2 cellular contexts compared by ENCODE assay signal in genomic region chrX:71859637-71860036, GRCh38.
A peak's percentile ranks its signal among the peaks of the same experiment; 100 is the strongest.
TF ChIP-seq lines count a peak whose summit lies in the region.

No MANE protein-coding gene starts in this region.

TF ChIP-seq in K562, 482 proteins besides CTCF, POLR2A, EP300 and RAD21 (continued from another document):
- TF ChIP-seq DLX4 (CRISPR knock-in tag; IDR thresholded peaks at IDR 0.05) (no peak), SMC3 (conservative IDR thresholded peaks at IDR 0.05; ENCODE audit: insufficient read depth, low read depth, low read length) (peak; percentile 54), GABPA (tag; conservative IDR thresholded peaks at IDR 0.05; ENCODE audit: low read depth) (no peak), ELK1 (CRISPR knock-in tag; IDR thresholded peaks at IDR 0.05) (no peak)

TF ChIP-seq in liver, 16 proteins besides CTCF, POLR2A, EP300 and RAD21 (continued from another document):
- TF ChIP-seq REST (IDR thresholded peaks at IDR 0.05) (no peak), FOXA2 (IDR thresholded peaks at IDR 0.05) (no peak), YY1 (IDR thresholded peaks at IDR 0.05) (no peak), HNF4G (IDR thresholded peaks at IDR 0.05) (no peak)
TF ChIP-seq in liver: peak in this region for 0.
